In genomic region chr5:79020861-79021561, GRCh38 we compare ENCODE assay signal across 9 cellular contexts. TPM values are rescaled to one million over a fixed set of nuclear protein-coding genes. Genes with fewer than 3 reads are reported as not detected.
DNase-seq lines count a peak whose midpoint lies in the region; ATAC-seq, FAIRE-seq and TF ChIP-seq lines count a peak whose summit lies in the region.
"Had no signal": no experiment of that assay in that cellular context is flagged by ENCODE, and none has a peak within 500 bp of the region (broad histone marks: within the 10 kb centered on the region; RNA-seq: fewer than 3 reads in every experiment).

No MANE protein-coding gene starts in this region.

- TF ChIP-seq POLR2A in heart left ventricle (IDR thresholded peaks at IDR 0.05), result no peak

- H3K27ac ChIP-seq in heart left ventricle, result no peak overlapping the region

- H3K36me3 ChIP-seq in heart left ventricle, result no peaks in the 10 kb centered on the region

- DNase-seq in DMS153 treated with DMSO at 0.1 percent for 48 hours (lab: John Stamatoyannopoulos, UW; ENCODE audit: unreplicated experiment) (peak; percentile 1), HPDE6-E6E7 (ENCODE audit: extremely low spot score) (peak; percentile 58), RCC 7860 (ENCODE audit: low spot score) (peak; percentile 5), heart left ventricle (peak in 4 of 5 donors; percentile 28 to 47 (median 44)), pons (ENCODE audit: low spot score) (peak; percentile 74)
- DNase-seq in activated naive CD8-positive, alpha-beta T cell treated with anti-CD3 and anti-CD28 coated beads, Interleukin-2, amount 50 U/mL, for 24 hours, result peak; percentile 54

- H3K9me3 Mint-ChIP-seq in activated naive CD8-positive, alpha-beta T cell treated with anti-CD3 and anti-CD28 coated beads, Interleukin-2, amount 50 U/mL, for 24 hours, result no peaks in the 10 kb centered on the region
- H3K9me3 Mint-ChIP-seq: central memory CD8-positive, alpha-beta T cell had no signal

- H3K27me3 ChIP-seq in heart left ventricle, result no peaks in the 10 kb centered on the region

- H3K4me1 ChIP-seq in heart left ventricle, result peaks cover 0 to 11% (median 4%) of the 10 kb centered on the region in 12 donors

- no peak overlapping the region for H3K4me3 Mint-ChIP-seq in activated naive CD8-positive, alpha-beta T cell treated with anti-CD3 and anti-CD28 coated beads, Interleukin-2, amount 50 U/mL, for 24 hours
- H3K4me3 Mint-ChIP-seq: central memory CD8-positive, alpha-beta T cell had no signal

- TF ChIP-seq CTCF in heart left ventricle (IDR thresholded peaks at IDR 0.05), result peak; percentile 64 to 89 (median 78)

- H3K4me1 Mint-ChIP-seq in activated naive CD8-positive, alpha-beta T cell treated with anti-CD3 and anti-CD28 coated beads, Interleukin-2, amount 50 U/mL, for 24 hours, result peaks cover 11% of the 10 kb centered on the region

- H3K27me3 Mint-ChIP-seq in activated naive CD8-positive, alpha-beta T cell treated with anti-CD3 and anti-CD28 coated beads, Interleukin-2, amount 50 U/mL, for 24 hours, result peaks cover 49% of the 10 kb centered on the region

- H3K36me3 Mint-ChIP-seq in activated naive CD8-positive, alpha-beta T cell treated with anti-CD3 and anti-CD28 coated beads, Interleukin-2, amount 50 U/mL, for 24 hours (ENCODE audit: low read depth), result no peaks in the 10 kb centered on the region

- ATAC-seq in activated naive CD8-positive, alpha-beta T cell treated with anti-CD3 and anti-CD28 coated beads, Interleukin-2, amount 50 U/mL, for 24 hours, result no peak
- ATAC-seq in heart left ventricle (peak; percentile 64 to 91 (median 84)), GM19455 (IDR thresholded peaks at IDR 0.05; ENCODE audit: unreplicated experiment) (no peak), GM19467 (IDR thresholded peaks at IDR 0.05; ENCODE audit: unreplicated experiment) (no peak)

- no peak for FAIRE-seq in RCC 7860 (lab: Jason Lieb, UNC)

- H3K27ac Mint-ChIP-seq in activated naive CD8-positive, alpha-beta T cell treated with anti-CD3 and anti-CD28 coated beads, Interleukin-2, amount 50 U/mL, for 24 hours, result no peak overlapping the region

- H3K9me3 ChIP-seq in heart left ventricle, result no peaks in the 10 kb centered on the region

- 8 to 18% (median 12%) methylated on average over 14 of the region's 14 CpGs for WGBS in heart left ventricle, 4 donors

- peak overlapping the region in 5 of 12 donors; percentile 8 to 39 (median 23) for H3K4me3 ChIP-seq in heart left ventricle

- intact Hi-C loops in heart left ventricle (cut with DNase I), result loop anchor here in 8 of 10 donors (1.0 to 10.0 kb wide), 11 partner anchors 91 to 1064 kb away; partner anchors contain the start of gene BHMT (in 1 of the 8)

RNA-seq across cellular contexts. Expression of gene ARSB, which starts 35.9 kb away (rescaled TPM):
- 10 to 100 TPM; 11.9 to 25.8 (median 14.8) TPM for total RNA-seq in heart left ventricle
- polyA plus RNA-seq in heart left ventricle, result 1 to 10 TPM; 2.2 to 7.8 TPM

RNA-seq across cellular contexts. Expression of gene DMGDH, which starts 48.5 kb away (rescaled TPM):
- 1 to 10 TPM; 1.3 to 3.2 (median 2.7) TPM for total RNA-seq in heart left ventricle
- polyA plus RNA-seq in heart left ventricle, result under 1 TPM; 0.25 to 0.53 TPM

RNA-seq across cellular contexts. Expression of gene BHMT2, which starts 48.6 kb away (rescaled TPM):
- total RNA-seq in heart left ventricle, result 10 to 100 TPM in 2 of 9 donors, 1 to 10 TPM in 7; 3.3 to 11.3 (median 7.1) TPM
- polyA plus RNA-seq in heart left ventricle, result 1 to 10 TPM; 1.5 to 4.7 TPM

Comparison
In these comparisons a context has a peak if more than half of its experiments do, and no peak if none do; other contexts are left out.
1. DNase-seq: peak in every context shown above with its lines; median percentile 74 in pons; 58 in HPDE6-E6E7; 54 in activated naive CD8-positive, alpha-beta T cell treated with anti-CD3 and anti-CD28 coated beads, Interleukin-2, amount 50 U/mL, for 24 hours; 44 in heart left ventricle; 5 in RCC 7860; 1 in DMS153 treated with DMSO at 0.1 percent for 48 hours.
2. ATAC-seq: peak in heart left ventricle (4 of 4); none in activated naive CD8-positive, alpha-beta T cell treated with anti-CD3 and anti-CD28 coated beads, Interleukin-2, amount 50 U/mL, for 24 hours (single experiment), GM19455 (single experiment) and GM19467 (single experiment).